Comparison of ENCODE assay signal across 9 cellular contexts in genomic region chr3:169664034-169664820, GRCh38. TPM values are rescaled to one million over a fixed set of nuclear protein-coding genes. Genes with fewer than 3 reads are reported as not detected.
DNase-seq lines count a peak whose midpoint lies in the region; ATAC-seq and TF ChIP-seq lines count a peak whose summit lies in the region.
"Had no signal": no experiment of that assay in that cellular context is flagged by ENCODE, and none has a peak within 500 bp of the region (broad histone marks: within the 10 kb centered on the region; RNA-seq: fewer than 3 reads in every experiment).

No MANE protein-coding gene starts in this region.

- TF ChIP-seq POLR2A in esophagus squamous epithelium (IDR thresholded peaks at IDR 0.05), result no peak

- H3K9me2 ChIP-seq in GM23338 (ENCODE audit: insufficient read depth), result no peaks in the 10 kb centered on the region

- H3K36me3 Mint-ChIP-seq in GM23338 (ENCODE audit: low read depth), result no peaks in the 10 kb centered on the region

- H3K27me3 ChIP-seq in GM23338 (ENCODE audit: insufficient read depth) (peaks cover 82% of the 10 kb centered on the region), esophagus squamous epithelium (peaks cover 4 to 100% (median 7%) of the 10 kb centered on the region in 4 donors), trophoblast cell (ENCODE audit: insufficient read depth, low read length) (peaks cover 44% of the 10 kb centered on the region)

- no peak overlapping the region for H2AK5ac ChIP-seq in trophoblast cell (ENCODE audit: low read length)

- TF ChIP-seq CTCF in GM23338 (conservative IDR thresholded peaks at IDR 0.05; ENCODE audit: low read depth in 2 of 2) (no peak), esophagus squamous epithelium (IDR thresholded peaks at IDR 0.05) (no peak)

- peaks cover 86% of the 10 kb centered on the region for H3K27me3 Mint-ChIP-seq in GM23338 (ENCODE audit: insufficient read depth, low read depth, poor library complexity)

- no peak overlapping the region for H3K23ac ChIP-seq in trophoblast cell (ENCODE audit: low read length)

- H4K91ac ChIP-seq in trophoblast cell (ENCODE audit: low read depth, low read length), result peak overlapping the region; percentile 50

- peaks cover 39% of the 10 kb centered on the region for H3F3A ChIP-seq in GM23338 (replicated peaks; ENCODE audit: low read depth)

- H3K79me2 ChIP-seq in GM23338 (replicated peaks; ENCODE audit: insufficient read depth) (no peaks in the 10 kb centered on the region), trophoblast cell (ENCODE audit: control insufficient read depth, insufficient read depth, low read length, poor library complexity) (peaks cover 10% of the 10 kb centered on the region)

- no peak overlapping the region for H2BK12ac ChIP-seq in trophoblast cell (ENCODE audit: low read length)

- H2AFZ ChIP-seq in GM23338 (no peak overlapping the region), trophoblast cell (ENCODE audit: insufficient read depth, low read length, poor library complexity) (no peak overlapping the region)

- H3K79me1 ChIP-seq in trophoblast cell (ENCODE audit: low read length), result peaks cover 30% of the 10 kb centered on the region

- H4K20me1 ChIP-seq in GM23338 (replicated peaks; ENCODE audit: insufficient read depth), result 0 out of 2 replicates have a peak, but pooled peaks cover 4% of the 10 kb centered on the region

- peaks cover 2% of the 10 kb centered on the region; the same call in 2 of the 3 replicates for H3K9me3 Mint-ChIP-seq in GM23338

- H3K36me3 ChIP-seq in GM23338 (ENCODE audit: insufficient read depth) (no peaks in the 10 kb centered on the region), SK-N-MC (ENCODE audit: insufficient read depth, low read length) (no peaks in the 10 kb centered on the region), esophagus squamous epithelium (no peaks in the 10 kb centered on the region), trophoblast cell (ENCODE audit: control insufficient read depth in 1 of 2, insufficient read depth in 2 of 2, low read length in 2 of 2) (no peaks in the 10 kb centered on the region)

- H2BK5ac ChIP-seq in trophoblast cell (ENCODE audit: low read depth, low read length, poor library complexity), result no peak overlapping the region

- intact Hi-C loops in esophagus squamous epithelium (cut with DNase I), result loop anchor here (5.0 kb wide), 1 partner anchor 517 kb away; no protein-coding TSS in a partner anchor

- H3K9ac ChIP-seq in SK-N-MC (ENCODE audit: insufficient read length) (no peak overlapping the region), trophoblast cell (ENCODE audit: low read length) (no peak overlapping the region)

- no peak overlapping the region for H2BK120ac ChIP-seq in trophoblast cell (ENCODE audit: insufficient read depth, low read length, poor library complexity)

- no peak for ATAC-seq in GM23338
- no peak for ATAC-seq in HG03439 (IDR thresholded peaks at IDR 0.05; ENCODE audit: unreplicated experiment)

- H3K27ac ChIP-seq in GM23338 (ENCODE audit: low read depth), result no peak overlapping the region
- H3K27ac ChIP-seq in SK-N-MC, result no peak overlapping the region
- H3K27ac ChIP-seq in esophagus squamous epithelium, result peak overlapping the region; percentile 63 to 94 (median 92)
- H3K27ac ChIP-seq in trophoblast cell (ENCODE audit: low read depth, low read length), result no peak overlapping the region

- whole genome bisulfite sequencing in esophagus squamous epithelium, 2 donors, result 32 to 58% methylated on average over 16 of the region's 16 CpGs
- WGBS in trophoblast cell (ENCODE audit: extremely low coverage, insufficient coverage, insufficient read length), result no CpG with 5 or more reads among the region's 16 CpGs

- DNase-seq in GM23338 (ENCODE audit: low spot score), result peak; percentile 34
- no peak for DNase-seq in SK-N-MC (ENCODE audit: low read depth, low spot score)
- DNase-seq in esophagus squamous epithelium (lab: John Stamatoyannopoulos, UW), result no peak
- DNase-seq in trophoblast cell, result no peak
- DNase-seq in NCI-H2171 treated with DMSO at 0.1 percent for 48 hours (lab: John Stamatoyannopoulos, UW), result no peak
- no peak for DNase-seq in NCI-H2196 (lab: John Stamatoyannopoulos, UW; ENCODE audit: unreplicated experiment)
- no peak for DNase-seq in superior temporal gyrus (ENCODE audit: extremely low spot score)
- DNase-seq: stimulated activated CD4-positive, alpha-beta T cell treated with anti-CD3 and anti-CD28 coated beads, Interleukin-12 subunit alpha, Interleukin-12 subunit beta, amount 100 ng/mL, for 4 hours had no signal

- no peak overlapping the region for H3K14ac ChIP-seq in trophoblast cell (ENCODE audit: low read length)

- H3K18ac ChIP-seq in trophoblast cell (ENCODE audit: low read length), result no peak overlapping the region

- H3K9me3 ChIP-seq in SK-N-MC (ENCODE audit: low read depth, low read length) (no peaks in the 10 kb centered on the region), esophagus squamous epithelium (no peaks in the 10 kb centered on the region), trophoblast cell (ENCODE audit: insufficient read depth, low read depth, low read length) (no peaks in the 10 kb centered on the region)

- peaks cover 64% of the 10 kb centered on the region for H3K4me1 Mint-ChIP-seq in GM23338

- no peak overlapping the region for H3K4ac ChIP-seq in trophoblast cell (ENCODE audit: low read depth, low read length)

- H3K4me3 ChIP-seq in GM23338 (peak overlapping the region; percentile 61), SK-N-MC (peak overlapping the region; percentile 95), esophagus squamous epithelium (peak overlapping the region; percentile 69 to 91 (median 84)), trophoblast cell (ENCODE audit: low read depth, low read length) (no peak overlapping the region)

- H3K4me1 ChIP-seq in GM23338 (ENCODE audit: insufficient read depth), result peaks cover 67% of the 10 kb centered on the region
- peaks cover 12 to 68% (median 40%) of the 10 kb centered on the region in 3 donors for H3K4me1 ChIP-seq in esophagus squamous epithelium
- H3K4me1 ChIP-seq in trophoblast cell (ENCODE audit: control insufficient read depth in 1 of 2, insufficient read depth in 2 of 2, low read length in 2 of 2), result peaks cover 2 to 15% of the 10 kb centered on the region in 2 experiments

- H3K4me3 Mint-ChIP-seq in GM23338, result peak overlapping the region; percentile 89

- H4K8ac ChIP-seq in trophoblast cell (ENCODE audit: low read depth, low read length), result no peak overlapping the region

- no peak overlapping the region for H3K27ac Mint-ChIP-seq in GM23338

- H3K4me2 ChIP-seq in GM23338, result peak overlapping the region; percentile 85
- peak overlapping the region; percentile 82 for H3K4me2 ChIP-seq in trophoblast cell (ENCODE audit: low read length)

- H4K12ac ChIP-seq in trophoblast cell (ENCODE audit: low read depth, low read length), result no peak overlapping the region

TF ChIP-seq in GM23338, 12 proteins besides CTCF, POLR2A, EP300 and RAD21 (continues in another document):
- TF ChIP-seq STAT1 (IDR thresholded peaks at IDR 0.05; ENCODE audit: unreplicated experiment), result no peak
- TF ChIP-seq EZH2phosphoT487 (IDR thresholded peaks at IDR 0.05; ENCODE audit: unreplicated experiment), result no peak
- TF ChIP-seq CREB1 (CRISPR knock-in tag; IDR thresholded peaks at IDR 0.05; ENCODE audit: low read depth), result no peak
- no peak for TF ChIP-seq ZNF114 (CRISPR knock-in tag; IDR thresholded peaks at IDR 0.05)
- no peak for TF ChIP-seq POLR2AphosphoS5 (IDR thresholded peaks at IDR 0.05; ENCODE audit: low read depth)
- TF ChIP-seq ETS1 (IDR thresholded peaks at IDR 0.05), result no peak
- no peak for TF ChIP-seq JUNB (IDR thresholded peaks at IDR 0.05; ENCODE audit: unreplicated experiment)
- no peak for TF ChIP-seq REST (IDR thresholded peaks at IDR 0.05; ENCODE audit: unreplicated experiment)

RNA-seq across cellular contexts. Expression of gene MECOM, which starts 0.7 kb away (rescaled TPM):
- 1.1 and 2.7 TPM in 2 replicates for total RNA-seq in GM23338 (2014; rRNA removed; shearing (Covaris generic))
- 0.14 and 0.15 TPM in 2 replicates for polyA plus RNA-seq in GM23338 (2016; fragmentation: Nextera tagmentation; extraction: Ambion mirVana)
- total RNA-seq in esophagus squamous epithelium, result 10 to 100 TPM; 21.0 to 42.0 (median 26.6) TPM
- polyA plus RNA-seq in trophoblast cell (2013), result 8.6 and 8.7 TPM in 2 replicates

Comparison
In these comparisons a context has a peak if more than half of its experiments do, and no peak if none do; other contexts are left out.
1. H3K27ac ChIP-seq: peak in esophagus squamous epithelium (4 of 4); none in GM23338 (single experiment), SK-N-MC (single experiment) and trophoblast cell (single experiment).